In genomic region chr11:130001491-130002351, GRCh38 we compare ENCODE assay signal across 8 cellular contexts. TPM values are rescaled to one million over a fixed set of nuclear protein-coding genes. Genes with fewer than 3 reads are reported as not detected.
DNase-seq lines count a peak whose midpoint lies in the region; ATAC-seq and TF ChIP-seq lines count a peak whose summit lies in the region.

No MANE protein-coding gene starts in this region.

- peaks cover 8% of the 10 kb centered on the region for H3K36me3 Mint-ChIP-seq in activated B cell treated with CpG ODN at 0.5 μM for 24 hours (ENCODE audit: low read depth)

- H3K4me1 Mint-ChIP-seq in activated B cell treated with CpG ODN at 0.5 μM for 24 hours: peaks cover 29% of the 10 kb centered on the region

- intact Hi-C loops in activated B cell treated with CpG ODN at 0.5 μM for 24 hours (cut with micrococcal nuclease): loop anchor here (1.0 to 10.0 kb wide), 8 partner anchors 9 to 913 kb away; partner anchors contain the start of gene SNX19

- TF ChIP-seq CTCF in activated B cell treated with CpG ODN at 0.5 μM for 24 hours (IDR thresholded peaks at IDR 0.05): no peak

- H3K27ac Mint-ChIP-seq in activated B cell treated with CpG ODN at 0.5 μM for 24 hours: peak overlapping the region; percentile 89

- peak overlapping the region; percentile 99 for H3K4me3 Mint-ChIP-seq in activated B cell treated with CpG ODN at 0.5 μM for 24 hours

- no peaks in the 10 kb centered on the region for H3K9me3 Mint-ChIP-seq in activated B cell treated with CpG ODN at 0.5 μM for 24 hours

- H3K27ac ChIP-seq in KOPT-K1 (ENCODE audit: low read depth, low read length, poor library complexity, severe bottlenecking): peak overlapping the region; percentile 91

- H3K36me3 ChIP-seq in KOPT-K1 (ENCODE audit: insufficient read depth, low read length): 0 out of 2 replicates have a peak, but pooled peaks cover 7% of the 10 kb centered on the region

- DNase-seq in activated B cell treated with CpG ODN at 0.5 μM for 24 hours (no peak), lung microvascular endothelial cell (ENCODE audit: low read depth in 2 of 2) (peak; percentile 41 to 45), NCI-H524 treated with DMSO at 0.1 percent for 48 hours (lab: John Stamatoyannopoulos, UW) (no peak)
- peak; percentile 29 for DNase-seq in effector CD8-positive, alpha-beta T cell (lab: John Stamatoyannopoulos, UW)
- peak; percentile 1 for DNase-seq in stimulated activated CD8-positive, alpha-beta memory T cell treated with anti-CD3 and anti-CD28 coated beads, Interleukin-15, amount 100 ng/mL, for 24 hours (ENCODE audit: low read depth)

- no peaks in the 10 kb centered on the region for H3K9me3 ChIP-seq in KOPT-K1 (ENCODE audit: insufficient read depth, low read length, poor library complexity, severe bottlenecking)

- peaks cover 2% of the 10 kb centered on the region for H3K27me3 Mint-ChIP-seq in activated B cell treated with CpG ODN at 0.5 μM for 24 hours

- ATAC-seq in GM21737 (IDR thresholded peaks at IDR 0.05; ENCODE audit: unreplicated experiment) (peak; percentile 28), activated B cell treated with CpG ODN at 0.5 μM for 24 hours (ENCODE audit: low read depth) (peak; percentile 16)

- peak overlapping the region; percentile 82 for H3K4me3 ChIP-seq in GM08714 (ENCODE audit: low read length)

- CTCF ChIA-PET in activated B cell treated with CpG ODN at 0.5 μM for 24 hours (lab: Charles Lee): interaction anchor here (0.8 to 1.7 kb wide), 2 partner anchors 79 to 131 kb away, joined by 4 read pairs; no protein-coding TSS in a partner anchor

- POLR2A ChIA-PET in activated B cell treated with CpG ODN at 0.5 μM for 24 hours (lab: Charles Lee): interaction anchor here (0.5 to 4.2 kb wide), 16 partner anchors 9 to 914 kb away, joined by 3 to 59 read pairs (median 16); partner anchors contain the start of genes APLP2, NFRKB, SNX19 and ST14

RNA-seq across cellular contexts. Expression of gene PRDM10, which starts 0.9 kb away (rescaled TPM):
- total RNA-seq in activated B cell treated with CpG ODN at 0.5 μM for 24 hours (14.6 and 15.3 TPM in 2 replicates), lung microvascular endothelial cell (2.6 and 3.8 TPM in 2 replicates)

Comparison
In these comparisons a context has a peak if more than half of its experiments do, and no peak if none do; other contexts are left out.
1. DNase-seq: peak in effector CD8-positive, alpha-beta T cell (single experiment), lung microvascular endothelial cell (2 of 2) and stimulated activated CD8-positive, alpha-beta memory T cell treated with anti-CD3 and anti-CD28 coated beads, Interleukin-15, amount 100 ng/mL, for 24 hours (single experiment); none in activated B cell treated with CpG ODN at 0.5 μM for 24 hours (single experiment) and NCI-H524 treated with DMSO at 0.1 percent for 48 hours (single experiment).